Comparison of ENCODE assay signal across 20 cellular contexts in genomic region chr10:43194861-43195260, GRCh38. TPM values are rescaled to one million over a fixed set of nuclear protein-coding genes. Genes with fewer than 3 reads are reported as not detected.
A peak's percentile ranks its signal among the peaks of the same experiment; 100 is the strongest.
DNase-seq lines count a peak whose midpoint lies in the region; ATAC-seq and TF ChIP-seq lines count a peak whose summit lies in the region.
"Had no signal": no experiment of that assay in that cellular context is flagged by ENCODE, and none has a peak within 500 bp of the region (broad histone marks: within the 10 kb centered on the region; RNA-seq: fewer than 3 reads in every experiment).

No MANE protein-coding gene starts in this region.

- no peak overlapping the region for H3K9ac ChIP-seq in GM23248

- peaks cover 17% of the 10 kb centered on the region for H3K4me1 ChIP-seq in GM23248 (ENCODE audit: insufficient read depth)
- H3K4me1 ChIP-seq in CD8-positive, alpha-beta T cell (ENCODE audit: insufficient read depth, low read length), result no peaks in the 10 kb centered on the region
- H3K4me1 ChIP-seq: BE2C had no signal

- no peaks in the 10 kb centered on the region for H3K4me1 Mint-ChIP-seq in central memory CD8-positive, alpha-beta T cell
- no peaks in the 10 kb centered on the region for H3K4me1 Mint-ChIP-seq in CD8-positive, alpha-beta T cell (ENCODE audit: low read depth)

- CTCF ChIA-PET in CD8-positive, alpha-beta T cell (lab: Charles Lee), result interaction anchor here (3.4 kb wide), 1 partner anchor 10 kb away, joined by 20 read pairs; no protein-coding TSS in a partner anchor

- no peak for ATAC-seq in central memory CD8-positive, alpha-beta T cell (replicated peaks; ENCODE audit: extremely low read depth, poor library complexity, severe bottlenecking)
- no peak for ATAC-seq in CD8-positive, alpha-beta T cell
- no peak for ATAC-seq in GM18873 (IDR thresholded peaks at IDR 0.05; ENCODE audit: low FRiP score, unreplicated experiment)
- ATAC-seq: GM12878, Panc1, Right ventricle myocardium inferior had no signal

- H4K20me1 ChIP-seq in GM23248 (ENCODE audit: insufficient read depth), result no peaks in the 10 kb centered on the region

- peak overlapping the region; percentile 76 for H3K27ac Mint-ChIP-seq in central memory CD8-positive, alpha-beta T cell (ENCODE audit: low read depth)
- H3K27ac Mint-ChIP-seq in CD8-positive, alpha-beta T cell, result no peak overlapping the region
- H3K27ac Mint-ChIP-seq: HFFc6 had no signal

- peaks cover 23% of the 10 kb centered on the region for H3K36me3 Mint-ChIP-seq in central memory CD8-positive, alpha-beta T cell (ENCODE audit: insufficient read depth)
- H3K36me3 Mint-ChIP-seq in CD8-positive, alpha-beta T cell, result no peaks in the 10 kb centered on the region

- H3K4me2 ChIP-seq in GM23248 (ENCODE audit: unreplicated experiment), result no peak overlapping the region

- POLR2A ChIA-PET in CD8-positive, alpha-beta T cell (lab: Charles Lee), result interaction anchor here (1.1 kb wide), 1 partner anchor 55 kb away, joined by 3 read pairs; no protein-coding TSS in a partner anchor

- peak; percentile 43 for DNase-seq in GM23248
- no peak for DNase-seq in central memory CD8-positive, alpha-beta T cell (ENCODE audit: low spot score in 2 of 2)
- DNase-seq in mucosa of gallbladder (ENCODE audit: low spot score), result peak; percentile 6
- no peak for DNase-seq in stimulated activated CD4-positive, alpha-beta T cell treated with anti-CD3 and anti-CD28 coated beads, Interleukin-1b, Interleukin-23, amount 100 ng/mL, for 48 hours
- DNase-seq in CD8-positive, alpha-beta T cell, result no peak
- DNase-seq: BE2C; CD4-positive, alpha-beta memory T cell; DMS79 treated with DMSO at 0.1 percent for 48 hours; HFFc6; Karpas-422; MG63; NCI-H1092; NCI-H226; NCI-H524 treated with DMSO at 0.1 percent for 48 hours had no signal

- H3K27me3 ChIP-seq in GM23248 (replicated peaks; ENCODE audit: insufficient read depth), result no peaks in the 10 kb centered on the region
- no peaks in the 10 kb centered on the region for H3K27me3 ChIP-seq in CD8-positive, alpha-beta T cell (ENCODE audit: insufficient read depth, low read length)
- H3K27me3 ChIP-seq: BE2C, MG63 had no signal

- H3K27me3 Mint-ChIP-seq in central memory CD8-positive, alpha-beta T cell, result no peaks in the 10 kb centered on the region
- H3K27me3 Mint-ChIP-seq in CD8-positive, alpha-beta T cell (ENCODE audit: low read depth), result no peaks in the 10 kb centered on the region
- H3K27me3 Mint-ChIP-seq: CD4-positive, alpha-beta memory T cell had no signal

- H3K9me2 ChIP-seq in GM23248 (ENCODE audit: insufficient read depth), result no peaks in the 10 kb centered on the region

- no peaks in the 10 kb centered on the region for H3K9me3 ChIP-seq in GM23248 (ENCODE audit: low read depth)
- no peaks in the 10 kb centered on the region for H3K9me3 ChIP-seq in CD8-positive, alpha-beta T cell (ENCODE audit: low read length)
- H3K9me3 ChIP-seq: BE2C, MG63 had no signal

- intact Hi-C loops in CD8-positive, alpha-beta T cell (cut with DNase I, micrococcal nuclease), result no loop called here

- H3K9me3 Mint-ChIP-seq in central memory CD8-positive, alpha-beta T cell, result no peaks in the 10 kb centered on the region
- H3K9me3 Mint-ChIP-seq in CD8-positive, alpha-beta T cell, result no peaks in the 10 kb centered on the region
- H3K9me3 Mint-ChIP-seq: HFFc6 had no signal

- TF ChIP-seq CTCF in C4-2B (conservative IDR thresholded peaks at IDR 0.05), result no peak
- no peak for TF ChIP-seq CTCF in CD8-positive, alpha-beta T cell (IDR thresholded peaks at IDR 0.05)

- WGBS in GM23248 (ENCODE audit: low coverage in 1 of 2, low lambda C conversion rate in 2 of 2, missing lambda C conversion rate in 2 of 2), 2 experiments, result 69 to 73% methylated on average over 9 of the region's 9 CpGs

- no peak overlapping the region for H3K4me3 ChIP-seq in GM23248
- H3K4me3 ChIP-seq in CD8-positive, alpha-beta T cell (ENCODE audit: low read depth, low read length), result no peak overlapping the region
- H3K4me3 ChIP-seq: GM12878, MG63, SK-N-MC had no signal

- in situ Hi-C loops in GM23248 (cut with MboI), result no loop called here

- H3K79me2 ChIP-seq in GM23248 (ENCODE audit: insufficient read depth), result no peaks in the 10 kb centered on the region

- no peak overlapping the region for H3K4me3 Mint-ChIP-seq in central memory CD8-positive, alpha-beta T cell
- no peak overlapping the region for H3K4me3 Mint-ChIP-seq in CD8-positive, alpha-beta T cell
- H3K4me3 Mint-ChIP-seq: CD4-positive, alpha-beta memory T cell; HFFc6 had no signal

- peak overlapping the region; percentile 72 for H3K27ac ChIP-seq in C4-2B
- H3K27ac ChIP-seq in GM23248, result no peak overlapping the region
- no peak overlapping the region for H3K27ac ChIP-seq in CD8-positive, alpha-beta T cell (ENCODE audit: low read depth, low read length)
- H3K27ac ChIP-seq: SK-N-MC had no signal

- no peaks in the 10 kb centered on the region for H3K36me3 ChIP-seq in GM23248 (ENCODE audit: low read depth)
- no peaks in the 10 kb centered on the region for H3K36me3 ChIP-seq in CD8-positive, alpha-beta T cell (ENCODE audit: insufficient read depth, low read length)
- H3K36me3 ChIP-seq: BE2C, MG63 had no signal

- H3F3A ChIP-seq in GM23248 (ENCODE audit: insufficient read depth), result peaks cover 9% of the 10 kb centered on the region; the same call in 1 of the 2 replicates

- no peak overlapping the region for H2AFZ ChIP-seq in GM23248

RNA-seq across cellular contexts. Expression of gene CSGALNACT2, which starts 56.6 kb away (rescaled TPM):
- total RNA-seq in GM23248 (2014; rRNA removed; shearing (Covaris generic)), result 11.5 and 17.4 TPM in 2 replicates
- 26.3 and 27.8 TPM in 2 replicates for polyA plus RNA-seq in GM23248 (2016; fragmentation: Nextera tagmentation; extraction: Ambion mirVana)
- 18.0 TPM for total RNA-seq in mucosa of gallbladder
- total RNA-seq in CD8-positive, alpha-beta T cell, result 10 to 100 TPM; 66.7 to 66.9 TPM

Comparison
In these comparisons a context has a peak if more than half of its experiments do, and no peak if none do; other contexts are left out.
1. DNase-seq: peak in GM23248 (single experiment) and mucosa of gallbladder (single experiment); none in central memory CD8-positive, alpha-beta T cell (0 of 2), stimulated activated CD4-positive, alpha-beta T cell treated with anti-CD3 and anti-CD28 coated beads, Interleukin-1b, Interleukin-23, amount 100 ng/mL, for 48 hours (single experiment) and CD8-positive, alpha-beta T cell (0 of 7).